ENCODE assay signal across 9 cellular contexts in the genomic region with DNA sequence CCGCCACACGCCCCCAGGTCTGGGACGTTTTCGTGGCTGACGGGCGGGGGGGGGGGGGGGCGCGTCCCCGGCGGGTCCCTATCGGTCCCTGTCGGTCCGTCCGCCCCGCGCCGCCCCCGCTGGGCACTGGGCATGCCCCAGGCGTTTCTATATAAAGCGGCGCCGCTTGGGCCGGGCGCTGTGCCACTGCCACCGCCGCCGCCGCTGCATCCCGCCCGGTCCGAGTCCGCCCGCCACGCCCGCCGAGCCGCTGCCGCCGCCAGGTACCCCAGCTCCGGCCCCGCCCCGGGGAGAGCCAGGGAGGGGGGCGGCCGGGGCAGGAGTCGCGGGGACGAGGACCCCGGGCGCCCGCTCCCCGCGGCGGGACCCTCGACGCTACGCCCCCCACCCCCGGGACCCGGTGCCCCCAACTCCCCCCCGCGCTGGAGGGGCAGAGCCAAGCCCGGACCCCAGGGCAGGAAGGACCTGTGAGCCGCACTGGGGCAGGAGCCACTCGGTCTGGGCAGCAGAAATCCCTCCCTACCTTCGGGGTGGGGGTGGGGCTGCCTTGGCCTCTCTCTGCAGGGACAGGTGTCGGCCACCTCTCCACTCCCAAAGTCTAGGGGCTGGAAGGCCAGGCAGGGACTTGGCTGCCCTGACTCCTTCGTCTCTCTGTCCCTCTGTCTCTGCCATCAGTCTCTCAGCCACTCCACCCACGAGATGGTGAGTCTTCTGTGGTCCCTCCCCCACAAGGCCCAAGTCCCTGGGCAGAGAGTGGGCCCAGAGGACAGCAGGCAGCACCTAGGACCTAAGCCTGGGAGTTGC. TPM values are rescaled to one million over a fixed set of nuclear protein-coding genes. Genes with fewer than 3 reads are reported as not detected.
DNase-seq lines count a peak whose midpoint lies in the region; ATAC-seq, FAIRE-seq and TF ChIP-seq lines count a peak whose summit lies in the region.
"Had no signal": no experiment of that assay in that cellular context is flagged by ENCODE, and none has a peak within 500 bp of the region (broad histone marks: within the 10 kb centered on the region; RNA-seq: fewer than 3 reads in every experiment).

A gene with protein sequence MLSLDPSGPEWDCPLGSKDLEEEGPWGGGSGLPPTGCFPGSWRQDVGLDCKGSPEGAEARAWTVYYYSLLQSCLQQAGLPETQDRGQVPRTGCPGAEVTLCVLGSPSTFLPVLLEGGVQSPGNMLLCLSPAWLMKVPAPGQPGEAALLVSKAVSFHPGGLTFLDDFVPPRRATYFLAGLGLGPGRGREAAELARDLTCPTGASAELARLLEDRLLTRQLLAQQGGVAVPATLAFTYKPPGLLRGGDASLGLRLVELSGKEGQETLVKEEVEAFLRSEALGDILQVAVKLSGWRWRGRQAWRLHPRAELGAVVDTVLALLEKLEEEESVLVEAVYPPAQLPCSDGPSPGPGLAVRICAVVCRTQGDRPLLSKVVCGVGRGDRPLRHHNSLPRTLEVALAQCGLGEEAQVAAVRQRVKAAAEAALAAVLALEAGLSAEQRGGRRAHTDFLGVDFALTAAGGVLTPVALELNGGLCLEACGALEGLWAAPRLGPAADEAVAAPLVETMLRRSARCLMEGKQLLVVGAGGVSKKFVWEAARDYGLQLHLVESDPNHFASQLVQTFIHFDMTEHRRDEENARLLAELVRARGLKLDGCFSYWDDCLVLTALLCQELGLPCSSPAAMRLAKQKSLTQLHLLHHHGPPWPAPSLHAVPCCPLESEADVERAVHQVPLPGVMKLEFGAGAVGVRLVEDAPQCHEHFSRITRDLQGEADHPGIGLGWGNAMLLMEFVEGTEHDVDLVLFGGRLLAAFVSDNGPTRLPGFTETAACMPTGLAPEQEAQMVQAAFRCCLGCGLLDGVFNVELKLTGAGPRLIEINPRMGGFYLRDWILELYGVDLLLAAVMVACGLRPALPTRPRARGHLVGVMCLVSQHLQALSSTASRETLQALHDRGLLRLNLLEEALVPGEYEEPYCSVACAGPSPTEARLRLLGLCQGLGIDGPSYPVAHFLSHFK (plus strand): TSS at position 178 of the 804 bp plus-strand sequence. CDS start 522 bp downstream, at position 700.

- RAD21 ChIA-PET in GM12878 (lab: Charles Lee; ENCODE audit: unreplicated experiment) = no interaction called here

- no peaks in the 10 kb centered on the region for H4K20me1 ChIP-seq in GM12878 (ENCODE audit: control insufficient read depth, insufficient read depth)

- in situ Hi-C loops in GM12878 (cut with MboI) = no loop called here

- no peak for TF ChIP-seq POLR2A in GM12878 (IDR thresholded peaks at IDR 0.05; ENCODE audit: low read depth, low read length)
- TF ChIP-seq POLR2A in thyroid gland (IDR thresholded peaks at IDR 0.05) = peak in 1 of 2 donors; percentile 20

- TF ChIP-seq EP300 in GM12878 (IDR thresholded peaks at IDR 0.05; ENCODE audit: borderline replicate concordance in 1 of 2, control insufficient read depth in 1 of 2, low read depth in 2 of 2, low read length in 2 of 2) = no peak

- peak within 1 kb of the TSS; percentile 79 for H3K27ac Mint-ChIP-seq in activated CD4-positive, alpha-beta T cell treated with anti-CD3 and anti-CD28 coated beads for 36 hours

- no peaks in the 10 kb centered on the region for H3K9me3 Mint-ChIP-seq in activated CD4-positive, alpha-beta T cell treated with anti-CD3 and anti-CD28 coated beads for 36 hours (ENCODE audit: low read depth)

- SMC1A ChIA-PET in GM12878 (lab: Charles Lee; ENCODE audit: uncharacterized antibody, unreplicated experiment) = no interaction called here

- H3K4me3 ChIP-seq in GM12878 (no peak within 1 kb of the TSS), left lung (no peak within 1 kb of the TSS), thyroid gland (replicated peaks in 1 of 3) (peak within 1 kb of the TSS in 1 of 3 donors; percentile 35)

- H3K27ac ChIP-seq in GM12878 (ENCODE audit: control insufficient read depth, insufficient read depth) (no peak within 1 kb of the TSS), left lung (no peak within 1 kb of the TSS), thyroid gland (peak within 1 kb of the TSS; percentile 43 to 75 (median 44))

- peaks cover 73% of the 10 kb centered on the region for H3K4me1 Mint-ChIP-seq in activated CD4-positive, alpha-beta T cell treated with anti-CD3 and anti-CD28 coated beads for 36 hours

- POLR2A ChIA-PET in activated CD4-positive, alpha-beta T cell treated with anti-CD3 and anti-CD28 coated beads for 36 hours (lab: Charles Lee) = interaction anchor here (0.6 kb wide), 1 partner anchor 19 kb away, joined by 3 read pairs; no protein-coding TSS in a partner anchor
- POLR2A ChIA-PET in GM12878 (lab: Charles Lee) = no interaction called here

- no peak within 1 kb of the TSS for H2AFZ ChIP-seq in GM12878 (ENCODE audit: control insufficient read depth, low read depth, low read length)

- CTCF ChIA-PET in activated CD4-positive, alpha-beta T cell treated with anti-CD3 and anti-CD28 coated beads for 36 hours (lab: Charles Lee) = no interaction called here
- CTCF ChIA-PET in GM12878 (lab: Yijun Ruan, JAX) = no interaction called here

- TF ChIP-seq CTCF in GM12878 (IDR thresholded peaks at IDR 0.05 in 2 of 3, conservative IDR thresholded peaks at IDR 0.05 in 1 of 3; ENCODE audit: control insufficient read depth in 2 of 3, extremely low read depth in 1 of 3, insufficient read depth in 1 of 3, low read depth in 3 of 3, low read length in 3 of 3) (no peak), left lung (IDR thresholded peaks at IDR 0.05) (no peak), thyroid gland (IDR thresholded peaks at IDR 0.05) (no peak), GM20000 (IDR thresholded peaks at IDR 0.05; ENCODE audit: extremely low read depth, missing control alignments) (no peak)

- no peak within 1 kb of the TSS for H3K4me2 ChIP-seq in GM12878 (ENCODE audit: control insufficient read depth, insufficient read depth)

- H3K36me3 Mint-ChIP-seq in activated CD4-positive, alpha-beta T cell treated with anti-CD3 and anti-CD28 coated beads for 36 hours (ENCODE audit: low read depth) = no peaks in the 10 kb centered on the region

- DNase-seq in activated CD4-positive, alpha-beta T cell treated with anti-CD3 and anti-CD28 coated beads for 36 hours = peak; percentile 45
- DNase-seq in activated CD4-positive, alpha-beta T cell treated with anti-CD3 and anti-CD28 coated beads, Interleukin-2, amount 50 U/mL, for 4 hours = no peak
- no peak for DNase-seq in GM12878 (ENCODE audit: low read depth, low spot score)
- DNase-seq in left lung = peak in 1 of 2 donors; percentile 80
- peak; percentile 54 to 65 for DNase-seq in thyroid gland
- no peak for DNase-seq in HT-29 (ENCODE audit: low spot score)
- no peak for DNase-seq in GM20000 (ENCODE audit: low spot score)

- no TSS peak for BruUV-seq in GM12878 (replicated peaks; lab: Mats Ljungman, UMichigan)

- peak within 1 kb of the TSS; percentile 60 for H3K4me3 Mint-ChIP-seq in activated CD4-positive, alpha-beta T cell treated with anti-CD3 and anti-CD28 coated beads for 36 hours

- H3K9ac ChIP-seq in GM12878 (ENCODE audit: control insufficient read depth, insufficient read depth, low read length) = no peak within 1 kb of the TSS

- no peak for ATAC-seq in activated CD4-positive, alpha-beta T cell treated with anti-CD3 and anti-CD28 coated beads for 36 hours
- ATAC-seq in GM12878 (no peak), left lung (peak; percentile 4), HG02970 (IDR thresholded peaks at IDR 0.05; ENCODE audit: low FRiP score, unreplicated experiment) (no peak)

- H3K27me3 ChIP-seq in GM12878 (replicated peaks in 1 of 2; ENCODE audit: control insufficient read depth in 2 of 2, insufficient read depth in 2 of 2, low read length in 1 of 2) (peaks cover 0 to 5% of the 10 kb centered on the region in 2 experiments; a peak in 3 of 4 replicates), left lung (peaks cover 0 to 40% of the 10 kb centered on the region in 2 donors), thyroid gland (no peaks in the 10 kb centered on the region)

- no peaks in the 10 kb centered on the region for H3K27me3 Mint-ChIP-seq in activated CD4-positive, alpha-beta T cell treated with anti-CD3 and anti-CD28 coated beads for 36 hours

- no peaks in the 10 kb centered on the region for H3K36me3 ChIP-seq in GM12878 (ENCODE audit: control insufficient read depth in 2 of 2, insufficient read depth in 2 of 2, low read length in 1 of 2)
- H3K36me3 ChIP-seq in left lung = no peaks in the 10 kb centered on the region
- no peaks in the 10 kb centered on the region for H3K36me3 ChIP-seq in thyroid gland

- no peak for FAIRE-seq in GM12878 (lab: Jason Lieb, UNC)
- FAIRE-seq: TTC549 had no signal

- 12% methylated on average over 32 of the region's 67 CpGs for WGBS in GM12878 (ENCODE audit: insufficient coverage, insufficient replicate concordance, low lambda C conversion rate, missing lambda C conversion rate)
- 0 to 8% methylated on average over 6 to 16 of the region's 67 CpGs for WGBS in thyroid gland, 2 donors

- H3K79me2 ChIP-seq in GM12878 (ENCODE audit: control insufficient read depth, insufficient read depth, low read length) = no peaks in the 10 kb centered on the region

- intact Hi-C loops in activated CD4-positive, alpha-beta T cell treated with anti-CD3 and anti-CD28 coated beads for 36 hours (cut with DNase I, micrococcal nuclease) = loop anchor here in 1 of 2 experiments (1.0 kb wide), 1 partner anchor 8 kb away; no protein-coding TSS in a partner anchor
- intact Hi-C loops in GM12878 (cut with micrococcal nuclease; ENCODE audit: unreplicated experiment) (no loop called here), left lung (cut with DNase I) (no loop called here), thyroid gland (cut with DNase I) (no loop called here)

- H3K4me1 ChIP-seq in GM12878 (ENCODE audit: control insufficient read depth, insufficient read depth, low read length) (peaks cover 10% of the 10 kb centered on the region), left lung (peaks cover 16 to 51% of the 10 kb centered on the region in 2 donors), thyroid gland (peaks cover 16 to 78% of the 10 kb centered on the region in 2 donors)

- no peak for TF ChIP-seq RAD21 in GM12878 (IDR thresholded peaks at IDR 0.05; ENCODE audit: insufficient read depth, low read depth, low read length)

- H3K9me3 ChIP-seq in GM12878 (replicated peaks; ENCODE audit: control insufficient read depth, insufficient read depth, low read length) (no peaks in the 10 kb centered on the region), left lung (no peaks in the 10 kb centered on the region), thyroid gland (no peaks in the 10 kb centered on the region)

RNA-seq across cellular contexts. Expression of the gene that starts here (rescaled TPM):
- 1 to 10 TPM; 1.5 to 1.6 TPM for total RNA-seq in activated CD4-positive, alpha-beta T cell treated with anti-CD3 and anti-CD28 coated beads for 36 hours
- total RNA-seq in GM12878 (2013; cell fraction: nucleolus; rRNA removed) = 0.15 and 0.22 TPM in 2 replicates
- total RNA-seq in GM12878 (2014; rRNA removed) = 0.11 TPM in 2 replicates
- total RNA-seq in GM12878 (2014; rRNA removed; fragmentation: Illumina TruSeq; extraction: Trizol) = 0.04 TPM in 1 of 2 replicates, not detected in the other
- 0.10 and 0.19 TPM in 2 replicates for total RNA-seq in GM12878 (2021)
- 0.18 TPM for polyA plus RNA-seq in GM12878 (2011; ENCODE audit: low read depth)
- polyA plus RNA-seq in GM12878 (2011; rRNA removed) = not detected in 2 replicates
- polyA plus RNA-seq in GM12878 (2011; cell fraction: cytosol; rRNA removed) = 0.01 TPM in 1 of 2 replicates, not detected in the other
- polyA plus RNA-seq in GM12878 (2011; cell fraction: nucleus; rRNA removed) = 0.07 and 0.13 TPM in 2 replicates
- polyA plus RNA-seq in GM12878 (2012) = 0.27 and 0.31 TPM in 2 replicates
- 0.10 TPM in 1 of 2 replicates, not detected in the other for polyA plus RNA-seq in GM12878 (2014; fragmentation: Illumina TruSeq; extraction: Trizol)
- under 1 TPM in 1 of 2 experiments, not detected in 1; 0.02 TPM for polyA plus RNA-seq in GM12878 (2014; fragmentation: Nextera tagmentation; extraction: Ambion mirVana)
- 0.14 and 0.25 TPM in 2 replicates for polyA plus RNA-seq in GM12878 (2014; rRNA removed)
- under 1 TPM in 1 of 2 experiments, not detected in 1; 0.09 TPM for polyA plus RNA-seq in GM12878 (2016; fragmentation: Nextera tagmentation; extraction: Ambion mirVana)
- polyA minus RNA-seq in GM12878 (2011; rRNA and poly(A)+ RNA removed) = not detected in 2 replicates
- not detected in 2 replicates for polyA minus RNA-seq in GM12878 (2011; cell fraction: cytosol; rRNA and poly(A)+ RNA removed)
- 0.12 TPM in 1 of 2 replicates, not detected in the other for polyA minus RNA-seq in GM12878 (2011; cell fraction: nucleus; rRNA and poly(A)+ RNA removed)
- total RNA-seq in left lung = 1 to 10 TPM in 1 of 2 donors, under 1 TPM in 1; 0.71 to 1.2 TPM
- total RNA-seq in thyroid gland = 1 to 10 TPM; 3.8 to 9.8 (median 5.9) TPM
- total RNA-seq in HT-29 (2014; rRNA removed; shearing (Covaris generic)) = 0.70 and 0.76 TPM in 2 replicates

Comparison
In these comparisons a context has a peak if more than half of its experiments do, and no peak if none do; other contexts are left out.
1. DNase-seq: peak in activated CD4-positive, alpha-beta T cell treated with anti-CD3 and anti-CD28 coated beads for 36 hours (single experiment) and thyroid gland (2 of 2); none in activated CD4-positive, alpha-beta T cell treated with anti-CD3 and anti-CD28 coated beads, Interleukin-2, amount 50 U/mL, for 4 hours (0 of 2), GM12878 (single experiment), HT-29 (single experiment) and GM20000 (single experiment).
2. H3K27ac ChIP-seq: peak in thyroid gland (3 of 3); none in GM12878 (single experiment) and left lung (0 of 2).